ENCODE assay signal across 1 cellular context in the genomic region with DNA sequence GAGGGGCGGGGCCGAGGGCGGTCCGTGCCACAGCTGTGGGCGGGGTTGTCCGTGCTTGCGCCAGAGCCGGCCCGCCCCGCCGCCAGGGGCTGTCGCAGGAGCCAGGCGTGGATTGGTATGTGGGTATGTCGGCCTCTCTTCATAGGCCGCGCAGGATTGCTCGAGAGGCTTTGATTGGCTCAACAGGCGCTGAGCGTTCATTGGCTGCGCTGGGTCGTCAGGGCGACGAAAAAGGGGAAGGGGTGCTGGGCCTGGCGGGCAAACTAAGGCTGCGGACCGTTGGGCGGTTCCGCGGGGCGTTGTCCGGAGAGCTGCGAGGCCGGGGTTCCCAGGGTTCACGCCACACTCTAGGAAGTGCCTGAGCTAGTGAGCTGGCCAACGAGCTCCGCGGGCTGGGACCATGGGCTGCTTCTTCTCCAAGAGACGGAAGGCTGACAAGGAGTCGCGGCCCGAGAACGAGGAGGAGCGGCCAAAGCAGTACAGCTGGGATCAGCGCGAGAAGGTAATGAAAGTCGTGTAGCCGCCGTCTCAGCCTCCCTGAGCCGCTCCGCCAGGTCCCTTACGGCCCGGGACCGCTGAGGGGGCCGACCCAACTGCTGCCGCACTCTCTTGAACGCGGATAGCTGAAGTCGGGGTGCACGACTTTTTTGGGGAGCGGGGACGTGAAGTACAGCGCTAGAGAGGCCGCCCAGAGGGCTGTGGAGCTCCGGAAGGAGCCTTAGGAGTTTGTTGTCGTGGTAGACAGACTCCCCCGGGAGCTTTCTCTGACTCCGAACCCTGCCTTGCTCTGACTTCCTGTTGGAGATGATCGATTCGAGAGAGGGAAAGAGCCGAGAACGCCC.
TF ChIP-seq lines count a peak whose summit lies in the region.

A gene (plus strand): TSS at position 343 of the 842 bp plus-strand sequence. CDS start 58 bp downstream, at position 401.

TF ChIP-seq in endothelial cell of umbilical vein, 7 proteins besides CTCF, POLR2A, EP300 and RAD21 (continued from another document):
- TF ChIP-seq, protein P1, sequence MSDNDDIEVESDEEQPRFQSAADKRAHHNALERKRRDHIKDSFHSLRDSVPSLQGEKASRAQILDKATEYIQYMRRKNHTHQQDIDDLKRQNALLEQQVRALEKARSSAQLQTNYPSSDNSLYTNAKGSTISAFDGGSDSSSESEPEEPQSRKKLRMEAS (IDR thresholded peaks at IDR 0.05; ENCODE audit: insufficient read depth, insufficient read length): no peak
